ENCODE assay signal across 23 cellular contexts in the genomic region with DNA sequence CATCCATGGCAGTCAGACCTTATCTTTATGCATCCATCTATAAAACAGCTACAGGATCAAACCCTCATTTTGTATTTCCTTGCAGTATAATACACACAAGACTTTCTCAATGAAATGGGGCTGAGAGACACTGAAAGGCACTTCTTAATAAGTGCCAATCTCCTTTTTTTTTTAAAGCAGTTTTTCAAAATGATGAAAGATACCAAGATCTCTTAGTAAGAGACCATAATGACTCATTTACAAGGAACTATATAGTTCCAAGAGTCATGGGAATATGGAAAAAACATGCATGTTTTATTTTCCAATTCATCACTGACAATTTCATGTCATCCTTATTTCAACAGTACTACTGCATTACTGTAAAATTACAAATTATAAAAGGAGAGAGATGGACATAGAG.
"Had no signal": no experiment of that assay in that cellular context is flagged by ENCODE, and none has a peak within 500 bp of the region (broad histone marks: within the 10 kb centered on the region; RNA-seq: fewer than 3 reads in every experiment).

No MANE protein-coding gene starts in this region.

- DNase-seq: activated CD8-positive, alpha-beta memory T cell treated with anti-CD3 and anti-CD28 coated beads, Interleukin-2, amount 10 ng/mL, durations not matched to agents 7 days and 5 days; activated effector memory CD4-positive, alpha-beta T cell treated with anti-CD3 and anti-CD28 coated beads, Interleukin-2, amount 50 U/mL, for 16 hours; activated naive CD4-positive, alpha-beta T cell treated with anti-CD3 and anti-CD28 coated beads, Interleukin-2, amount 10 ng/mL, durations not matched to agents 7 days and 5 days; adrenal gland; colonic mucosa; dorsolateral prefrontal cortex; gastrocnemius medialis; hippocampal formation; left ventricle myocardium superior; pancreas; psoas muscle; stimulated activated CD4-positive, alpha-beta T cell treated with anti-CD3 and anti-CD28 coated beads, Interleukin-4, amount 100 ng/mL, for 24 hours; stimulated activated naive CD4-positive, alpha-beta T cell treated with Interleukin-2 at 50 U/mL for 16 hours; T-cell; tibial artery had no signal

- H3K36me3 Mint-ChIP-seq: activated CD8-positive, alpha-beta memory T cell treated with anti-CD3 and anti-CD28 coated beads, Interleukin-2, amount 10 ng/mL, durations not matched to agents 7 days and 5 days; activated naive CD4-positive, alpha-beta T cell treated with anti-CD3 and anti-CD28 coated beads, Interleukin-2, amount 10 ng/mL, durations not matched to agents 7 days and 5 days had no signal

- H3K4me3 Mint-ChIP-seq: activated CD8-positive, alpha-beta memory T cell treated with anti-CD3 and anti-CD28 coated beads, Interleukin-2, amount 10 ng/mL, durations not matched to agents 7 days and 5 days; activated naive CD4-positive, alpha-beta T cell treated with anti-CD3 and anti-CD28 coated beads, Interleukin-2, amount 10 ng/mL, durations not matched to agents 7 days and 5 days; nephron; T-cell; T-helper 2 cell treated with Interferon-gamma antibody and Interleukin-4, amounts not matched to agents 5 μg/mL and 100 μg/mL, for 36 hours had no signal

- H3K36me3 ChIP-seq: adrenal gland, breast epithelium, colonic mucosa, esophagus muscularis mucosa, gastrocnemius medialis, neutrophil, pancreas, right atrium auricular region, tibial artery had no signal

- H3K27ac Mint-ChIP-seq: activated CD8-positive, alpha-beta memory T cell treated with anti-CD3 and anti-CD28 coated beads, Interleukin-2, amount 10 ng/mL, durations not matched to agents 7 days and 5 days; activated naive CD4-positive, alpha-beta T cell treated with anti-CD3 and anti-CD28 coated beads, Interleukin-2, amount 10 ng/mL, durations not matched to agents 7 days and 5 days; nephron; T-cell; T-helper 2 cell treated with Interferon-gamma antibody and Interleukin-4, amounts not matched to agents 5 μg/mL and 100 μg/mL, for 36 hours had no signal

- H3K27ac ChIP-seq: adrenal gland, breast epithelium, colonic mucosa, dorsolateral prefrontal cortex, esophagus muscularis mucosa, gastrocnemius medialis, neutrophil, pancreas, psoas muscle, right atrium auricular region, tibial artery, VCaP had no signal

- H3K4me3 ChIP-seq: adrenal gland, breast epithelium, colonic mucosa, dorsolateral prefrontal cortex, esophagus muscularis mucosa, gastrocnemius medialis, pancreas, psoas muscle, right atrium auricular region, tibial artery had no signal

- H3K9me3 Mint-ChIP-seq: activated naive CD4-positive, alpha-beta T cell treated with anti-CD3 and anti-CD28 coated beads, Interleukin-2, amount 10 ng/mL, durations not matched to agents 7 days and 5 days; nephron; T-cell had no signal

- H3K9me3 ChIP-seq: adrenal gland, breast epithelium, colonic mucosa, esophagus muscularis mucosa, gastrocnemius medialis, neutrophil, pancreas, psoas muscle, right atrium auricular region, tibial artery had no signal

- ATAC-seq: activated CD4-positive, CD25-positive, alpha-beta regulatory T cell treated with anti-CD3 and anti-CD28 coated beads, Interleukin-2, amount 50 U/mL, for 24 hours; activated CD8-positive, alpha-beta memory T cell treated with anti-CD3 and anti-CD28 coated beads, Interleukin-2, amount 10 ng/mL, durations not matched to agents 7 days and 5 days; gastrocnemius medialis; left ventricle myocardium superior; pancreas; psoas muscle; T-cell had no signal

- H3K4me1 Mint-ChIP-seq: activated naive CD4-positive, alpha-beta T cell treated with anti-CD3 and anti-CD28 coated beads, Interleukin-2, amount 10 ng/mL, durations not matched to agents 7 days and 5 days; nephron had no signal

- H3K27me3 ChIP-seq: adrenal gland, breast epithelium, colonic mucosa, esophagus muscularis mucosa, gastrocnemius medialis, neutrophil, right atrium auricular region, tibial artery had no signal

- H3K4me1 ChIP-seq: adrenal gland, breast epithelium, colonic mucosa, esophagus muscularis mucosa, gastrocnemius medialis, pancreas, psoas muscle, right atrium auricular region, tibial artery had no signal
